ENCODE assay signal across 16 cellular contexts in genomic region chr11:76251223-76251575, GRCh38. TPM values are rescaled to one million over a fixed set of nuclear protein-coding genes. Genes with fewer than 3 reads are reported as not detected.
A peak's percentile ranks its signal among the peaks of the same experiment; 100 is the strongest.
DNase-seq lines count a peak whose midpoint lies in the region; ATAC-seq and TF ChIP-seq lines count a peak whose summit lies in the region.
"Had no signal": no experiment of that assay in that cellular context is flagged by ENCODE, and none has a peak within 500 bp of the region (broad histone marks: within the 10 kb centered on the region; RNA-seq: fewer than 3 reads in every experiment).

No MANE protein-coding gene starts in this region.

- H3K27me3 Mint-ChIP-seq in CD14-positive monocyte (ENCODE audit: low read depth in 3 of 3) = peaks cover 0 to 2% (median 0%) of the 10 kb centered on the region in 3 donors
- H3K27me3 Mint-ChIP-seq in type B pancreatic cell = peaks cover 7% of the 10 kb centered on the region

- no peaks in the 10 kb centered on the region for H3K36me3 ChIP-seq in psoas muscle (ENCODE audit: insufficient read depth in 1 of 2, low read depth in 1 of 2)

- H3K9me3 ChIP-seq in psoas muscle = no peaks in the 10 kb centered on the region

- intact Hi-C loops in CD14-positive monocyte (cut with micrococcal nuclease) (loop anchor here in 1 of 2 donors (5.0 kb wide), 1 partner anchor 44 kb away; the partner anchor contains the start of gene WNT11), psoas muscle (cut with DNase I) (no loop called here)

- H3K4me1 Mint-ChIP-seq in CD14-positive monocyte (peaks cover 45% of the 10 kb centered on the region), type B pancreatic cell (ENCODE audit: unreplicated experiment) (peaks cover 9% of the 10 kb centered on the region)
- H3K4me1 Mint-ChIP-seq: CD4-positive, CD25-positive, alpha-beta regulatory T cell had no signal

- no peaks in the 10 kb centered on the region for H3K27me3 ChIP-seq in psoas muscle (ENCODE audit: insufficient read depth in 3 of 3, low read length in 2 of 3)

- DNase-seq in CD14-positive monocyte (ENCODE audit: low spot score) (no peak), GF-D8 (lab: John Stamatoyannopoulos, UW) (peak; percentile 48), psoas muscle (peak; percentile 36 to 83), NCI-H1092 treated with DMSO at 0.1 percent for 48 hours (lab: John Stamatoyannopoulos, UW) (no peak), type B pancreatic cell (ENCODE audit: extremely low spot score, unreplicated experiment) (no peak), NCI-H226 (no peak)
- DNase-seq: ACHN; CD4-positive, CD25-positive, alpha-beta regulatory T cell; KG1; NCI-H1930; NCI-H2171; NCI-H446 treated with DMSO at 0.1 percent for 48 hours; NCI-H774; PC-9 had no signal

- H3K4me1 ChIP-seq in psoas muscle = peaks cover 5% of the 10 kb centered on the region

- H3K4me3 Mint-ChIP-seq in CD14-positive monocyte = peak overlapping the region; percentile 54 to 62
- H3K4me3 Mint-ChIP-seq in type B pancreatic cell = no peak overlapping the region
- H3K4me3 Mint-ChIP-seq: CD4-positive, CD25-positive, alpha-beta regulatory T cell had no signal

- H3K27ac Mint-ChIP-seq in CD14-positive monocyte (peak overlapping the region; percentile 81 to 95 (median 89)), type B pancreatic cell (no peak overlapping the region)
- H3K27ac Mint-ChIP-seq: CD4-positive, CD25-positive, alpha-beta regulatory T cell had no signal

- H3K27ac ChIP-seq in adipose tissue (ENCODE audit: low read depth, low read length) = peak overlapping the region; percentile 11
- no peak overlapping the region for H3K27ac ChIP-seq in psoas muscle
- H3K27ac ChIP-seq: PC-9 had no signal

- WGBS in adipose tissue, 3 donors = 74 to 93% (median 85%) methylated on average over 3 of the region's 3 CpGs
- 63 to 86% (median 68%) methylated on average over 3 of the region's 3 CpGs for WGBS in psoas muscle, 3 donors

- peak in 3 of 4 donors; percentile 36 to 60 (median 42) for ATAC-seq in psoas muscle

- TF ChIP-seq CTCF in CD14-positive monocyte (IDR thresholded peaks at IDR 0.05) = no peak
- TF ChIP-seq CTCF in psoas muscle (IDR thresholded peaks at IDR 0.05) = no peak
- TF ChIP-seq CTCF in type B pancreatic cell (conservative IDR thresholded peaks at IDR 0.05) = no peak

- H3K36me3 Mint-ChIP-seq in CD14-positive monocyte (no peaks in the 10 kb centered on the region), type B pancreatic cell (no peaks in the 10 kb centered on the region)
- H3K36me3 Mint-ChIP-seq: CD4-positive, CD25-positive, alpha-beta regulatory T cell had no signal

- H3K9me3 Mint-ChIP-seq in CD14-positive monocyte = peaks cover 0 to 12% (median 8%) of the 10 kb centered on the region in 7 donors
- no peaks in the 10 kb centered on the region for H3K9me3 Mint-ChIP-seq in type B pancreatic cell
- H3K9me3 Mint-ChIP-seq: CD4-positive, CD25-positive, alpha-beta regulatory T cell had no signal

- H3K4me3 ChIP-seq in psoas muscle = no peak overlapping the region
- H3K4me3 ChIP-seq: PC-9 had no signal

RNA-seq across cellular contexts. Expression of gene WNT11, which starts 44.9 kb away (rescaled TPM):
- polyA plus RNA-seq in CD14-positive monocyte = under 1 TPM; 0.09 to 0.24 TPM
- polyA plus RNA-seq in adipose tissue = 10 to 100 TPM in 2 of 3 donors, 1 to 10 TPM in 1; 8.3 to 32.8 (median 16.5) TPM
- 10 to 100 TPM in 1 of 4 donors, 1 to 10 TPM in 3; 6.4 to 13.0 (median 8.0) TPM for total RNA-seq in psoas muscle
- polyA plus RNA-seq in psoas muscle = 1 to 10 TPM; 4.5 to 6.5 (median 4.8) TPM
- 18.2 and 25.9 TPM in 2 replicates for total RNA-seq in type B pancreatic cell (ENCODE audit: low replicate concordance)
- total RNA-seq: CD4-positive, CD25-positive, alpha-beta regulatory T cell; H4; PC-9 had no signal

Comparison
In these comparisons a context has a peak if more than half of its experiments do, and no peak if none do; other contexts are left out.
1. DNase-seq: peak in GF-D8 (single experiment) and psoas muscle (2 of 2); none in CD14-positive monocyte (single experiment), NCI-H1092 treated with DMSO at 0.1 percent for 48 hours (single experiment), type B pancreatic cell (single experiment) and NCI-H226 (single experiment).
2. RNA of gene WNT11, which starts 44.9 kb away (polyA plus RNA-seq): 8.3 to 32.8 TPM in adipose tissue and 4.5 to 6.5 TPM in psoas muscle; 0.09 to 0.24 TPM in CD14-positive monocyte; every median in the first group is over 4 times any median in the second.